Comparison of ENCODE assay signal across 8 cellular contexts in genomic region chr4:152063301-152064235, GRCh38.
DNase-seq lines count a peak whose midpoint lies in the region; ATAC-seq and TF ChIP-seq lines count a peak whose summit lies in the region.

No MANE protein-coding gene starts in this region.

- no peak overlapping the region for H3K4me2 ChIP-seq in SK-N-SH

- peaks cover 0 to 23% of the 10 kb centered on the region in 2 experiments; a peak in 2 of 4 replicates for H3K4me1 ChIP-seq in SK-N-SH (ENCODE audit: control insufficient read depth in 1 of 2, insufficient read depth in 2 of 2, low read depth in 1 of 2, low read length in 1 of 2)

- H3K9ac ChIP-seq in SK-N-SH = no peak overlapping the region

- H4K20me1 ChIP-seq in SK-N-SH (ENCODE audit: insufficient read depth) = no peaks in the 10 kb centered on the region

- no peaks in the 10 kb centered on the region for H3K27me3 ChIP-seq in SK-N-SH (ENCODE audit: insufficient read depth)

- POLR2A ChIA-PET in SK-N-SH (lab: Yijun Ruan, JAX) = interaction anchor here (0.7 to 1.3 kb wide), 3 partner anchors 11 to 287 kb away, joined by 3 read pairs; no protein-coding TSS in a partner anchor

- H3F3A ChIP-seq in SK-N-SH (replicated peaks; ENCODE audit: insufficient read depth) = no peaks in the 10 kb centered on the region

- no peak for TF ChIP-seq POLR2A in erythroblast (IDR thresholded peaks at IDR 0.05; ENCODE audit: low read length)

- ATAC-seq in HG02885 (IDR thresholded peaks at IDR 0.05; ENCODE audit: poor library complexity, unreplicated experiment) (no peak), GM18858 (IDR thresholded peaks at IDR 0.05; ENCODE audit: unreplicated experiment) (no peak), HG03439 (IDR thresholded peaks at IDR 0.05; ENCODE audit: unreplicated experiment) (no peak)

- no peak overlapping the region for H3K4me3 ChIP-seq in SK-N-SH (ENCODE audit: low read depth in 2 of 2, low read length in 1 of 2)

- TF ChIP-seq RAD21 in SK-N-SH (IDR thresholded peaks at IDR 0.05; ENCODE audit: low read length) = peak; percentile 55

- H3K27ac ChIP-seq in SK-N-SH (ENCODE audit: low read depth in 2 of 2, low read length in 1 of 2) = peak overlapping the region in 1 of 2 experiments; percentile 81; a peak in 2 of 4 replicates

- peak; percentile 22 for DNase-seq in stimulated activated CD4-positive, alpha-beta T cell treated with anti-CD3 and anti-CD28 coated beads, Interleukin-4, amount 100 ng/mL, for 24 hours
- no peak for DNase-seq in stimulated activated CD4-positive, alpha-beta T cell treated with anti-CD3 and anti-CD28 coated beads, Interleukin-2, amount 100 ng/mL, for 24 hours
- peak; percentile 75 for DNase-seq in SK-N-SH
- DNase-seq in erythroblast (lab: John Stamatoyannopoulos, UW) = peak; percentile 14 to 15
- DNase-seq in SIG-M5 treated with dmso at 0.1 percent for 504 hours (lab: John Stamatoyannopoulos, UW; ENCODE audit: unreplicated experiment) = no peak

- H2AFZ ChIP-seq in SK-N-SH (ENCODE audit: low read depth) = no peak overlapping the region

- WGBS in SK-N-SH (ENCODE audit: low lambda C conversion rate) = 30% methylated on average over 10 of the region's 13 CpGs

- no peaks in the 10 kb centered on the region for H3K9me3 ChIP-seq in SK-N-SH

- no peak for TF ChIP-seq CTCF in SK-N-SH (IDR thresholded peaks at IDR 0.05)

- H3K79me2 ChIP-seq in SK-N-SH (ENCODE audit: insufficient read depth) = no peaks in the 10 kb centered on the region

- CTCF ChIA-PET in SK-N-SH (lab: Yijun Ruan, JAX) = interaction anchor here (0.5 to 2.0 kb wide), 8 partner anchors 9 to 698 kb away, joined by 3 to 4 read pairs (median 3); no protein-coding TSS in a partner anchor

- H3K36me3 ChIP-seq in SK-N-SH (replicated peaks in 1 of 2; ENCODE audit: control insufficient read depth in 1 of 2, insufficient read depth in 2 of 2, low read length in 1 of 2) = no peaks in the 10 kb centered on the region

- H3K9me2 ChIP-seq in SK-N-SH = no peaks in the 10 kb centered on the region

- TF ChIP-seq EP300 in SK-N-SH (IDR thresholded peaks at IDR 0.05; ENCODE audit: borderline replicate concordance in 1 of 2, low read depth in 1 of 2, low read length in 1 of 2) = peak in 1 of 2 experiments; percentile 75; a peak in 2 of 4 replicates

TF ChIP-seq in SK-N-SH, 30 proteins besides CTCF, POLR2A, EP300 and RAD21:
- TF ChIP-seq MXI1 (IDR thresholded peaks at IDR 0.05; ENCODE audit: low read depth, low read length) (peak; percentile 85), CHD2 (IDR thresholded peaks at IDR 0.05; ENCODE audit: low read length, partially characterized antibody) (peak; percentile 86), TAF1 (IDR thresholded peaks at IDR 0.05; ENCODE audit: borderline replicate concordance, low read depth, low read length) (no peak), FOXJ3 (CRISPR knock-in tag; IDR thresholded peaks at IDR 0.05) (peak; percentile 43), ELF1 (IDR thresholded peaks at IDR 0.05) (no peak), RCOR1 (IDR thresholded peaks at IDR 0.05; ENCODE audit: low read length) (peak; percentile 57; the same call in 1 of the 2 replicates), GATA2 (CRISPR knock-in tag; IDR thresholded peaks at IDR 0.05) (peak; percentile 99)

Comparison
In these comparisons a context has a peak if more than half of its experiments do, and no peak if none do; other contexts are left out.
1. DNase-seq: peak in stimulated activated CD4-positive, alpha-beta T cell treated with anti-CD3 and anti-CD28 coated beads, Interleukin-4, amount 100 ng/mL, for 24 hours (single experiment), SK-N-SH (single experiment) and erythroblast (2 of 2); none in stimulated activated CD4-positive, alpha-beta T cell treated with anti-CD3 and anti-CD28 coated beads, Interleukin-2, amount 100 ng/mL, for 24 hours (0 of 2) and SIG-M5 treated with dmso at 0.1 percent for 504 hours (single experiment).